27 cellular contexts compared by ENCODE assay signal in genomic region chr3:40037582-40037981, GRCh38.
"Had no signal": no experiment of that assay in that cellular context is flagged by ENCODE, and none has a peak within 500 bp of the region (broad histone marks: within the 10 kb centered on the region; RNA-seq: fewer than 3 reads in every experiment).

No MANE protein-coding gene starts in this region.

- H3K4me3 Mint-ChIP-seq: activated CD4-positive, alpha-beta memory T cell treated with anti-CD3 and anti-CD28 coated beads, Interleukin-2, amount 10 ng/mL, durations not matched to agents 7 days and 5 days; activated CD4-positive, alpha-beta T cell treated with anti-CD3 and anti-CD28 coated beads, Interleukin-2, amount 10 ng/mL, durations not matched to agents 7 days and 5 days; activated naive CD4-positive, alpha-beta T cell treated with anti-CD3 and anti-CD28 coated beads, Interleukin-2, amount 10 ng/mL, durations not matched to agents 7 days and 5 days; activated naive CD8-positive, alpha-beta T cell treated with anti-CD3 and anti-CD28 coated beads, Interleukin-2, amount 10 ng/mL, durations not matched to agents 7 days and 5 days; activated T-cell treated with anti-CD3 and anti-CD28 coated beads, Interleukin-2, amount 50 U/mL, for 24 hours; activated T-cell treated with anti-CD3 and anti-CD28 coated beads, Interleukin-2, amount 50 U/mL, for 72 hours; brain had no signal

- H3K27me3 Mint-ChIP-seq: activated CD4-positive, alpha-beta memory T cell treated with anti-CD3 and anti-CD28 coated beads, Interleukin-2, amount 10 ng/mL, durations not matched to agents 7 days and 5 days; activated naive CD4-positive, alpha-beta T cell treated with anti-CD3 and anti-CD28 coated beads, Interleukin-2, amount 10 ng/mL, durations not matched to agents 7 days and 5 days; activated naive CD8-positive, alpha-beta T cell treated with anti-CD3 and anti-CD28 coated beads, Interleukin-2, amount 10 ng/mL, durations not matched to agents 7 days and 5 days; activated T-cell treated with anti-CD3 and anti-CD28 coated beads, Interleukin-2, amount 50 U/mL, for 24 hours; brain had no signal

- H3K27ac Mint-ChIP-seq: activated CD4-positive, alpha-beta memory T cell treated with anti-CD3 and anti-CD28 coated beads, Interleukin-2, amount 10 ng/mL, durations not matched to agents 7 days and 5 days; activated CD4-positive, alpha-beta T cell treated with anti-CD3 and anti-CD28 coated beads, Interleukin-2, amount 10 ng/mL, durations not matched to agents 7 days and 5 days; activated naive CD4-positive, alpha-beta T cell treated with anti-CD3 and anti-CD28 coated beads, Interleukin-2, amount 10 ng/mL, durations not matched to agents 7 days and 5 days; activated naive CD4-positive, alpha-beta T cell treated with anti-CD3 and anti-CD28 coated beads, Interleukin-2, amount 50 U/mL, for 72 hours; activated naive CD8-positive, alpha-beta T cell treated with anti-CD3 and anti-CD28 coated beads, Interleukin-2, amount 10 ng/mL, durations not matched to agents 7 days and 5 days; activated T-cell treated with anti-CD3 and anti-CD28 coated beads, Interleukin-2, amount 50 U/mL, for 24 hours; activated T-cell treated with anti-CD3 and anti-CD28 coated beads, Interleukin-2, amount 50 U/mL, for 72 hours; brain had no signal

- H3K4me1 ChIP-seq: ascending aorta, breast epithelium, colonic mucosa, gastrocnemius medialis, heart right ventricle had no signal

- H3K4me3 ChIP-seq: ascending aorta, breast epithelium, cardiac muscle cell, colonic mucosa, gastrocnemius medialis, heart right ventricle had no signal

- H3K9me3 ChIP-seq: ascending aorta, breast epithelium, colonic mucosa, gastrocnemius medialis had no signal

- DNase-seq: activated CD4-positive, alpha-beta memory T cell treated with anti-CD3 and anti-CD28 coated beads, Interleukin-2, amount 10 ng/mL, durations not matched to agents 7 days and 5 days; activated CD4-positive, alpha-beta T cell treated with anti-CD3 and anti-CD28 coated beads for 1 hour; activated CD4-positive, alpha-beta T cell treated with anti-CD3 and anti-CD28 coated beads for 4 hours; activated CD4-positive, alpha-beta T cell treated with anti-CD3 and anti-CD28 coated beads, Interleukin-2, amount 10 ng/mL, durations not matched to agents 7 days and 5 days; activated CD4-positive, alpha-beta T cell treated with anti-CD3 and anti-CD28 coated beads, Interleukin-2, amount 50 U/mL, for 4 hours; activated CD8-positive, alpha-beta memory T cell treated with anti-CD3 and anti-CD28 coated beads, Interleukin-2, amount 50 U/mL, for 48 hours; activated gamma-delta T cell; activated naive CD4-positive, alpha-beta T cell; activated naive CD4-positive, alpha-beta T cell treated with anti-CD3 and anti-CD28 coated beads, Interleukin-2, amount 10 ng/mL, durations not matched to agents 7 days and 5 days; activated naive CD8-positive, alpha-beta T cell treated with anti-CD3 and anti-CD28 coated beads, Interleukin-2, amount 10 ng/mL, durations not matched to agents 7 days and 5 days; activated T-cell treated with anti-CD3 and anti-CD28 coated beads for 4 hours; activated T-cell treated with anti-CD3 and anti-CD28 coated beads, Interleukin-2, amount 50 U/mL, for 24 hours; activated T-cell treated with anti-CD3 and anti-CD28 coated beads, Interleukin-2, amount 50 U/mL, for 72 hours; central memory CD4-positive, alpha-beta T cell; cerebellar nuclear complex; colonic mucosa; effector CD8-positive, alpha-beta T cell; foreskin keratinocyte; gastrocnemius medialis; glutamatergic neuron; heart right ventricle; T-helper 2 cell had no signal

- H3K36me3 ChIP-seq: ascending aorta, breast epithelium, cardiac muscle cell, colonic mucosa, gastrocnemius medialis, heart right ventricle had no signal

- H3K36me3 Mint-ChIP-seq: activated naive CD4-positive, alpha-beta T cell treated with anti-CD3 and anti-CD28 coated beads, Interleukin-2, amount 10 ng/mL, durations not matched to agents 7 days and 5 days; activated naive CD4-positive, alpha-beta T cell treated with anti-CD3 and anti-CD28 coated beads, Interleukin-2, amount 50 U/mL, for 72 hours; activated naive CD8-positive, alpha-beta T cell treated with anti-CD3 and anti-CD28 coated beads, Interleukin-2, amount 10 ng/mL, durations not matched to agents 7 days and 5 days; brain had no signal

- H3K4me1 Mint-ChIP-seq: activated CD4-positive, alpha-beta memory T cell treated with anti-CD3 and anti-CD28 coated beads, Interleukin-2, amount 10 ng/mL, durations not matched to agents 7 days and 5 days; activated CD4-positive, alpha-beta T cell treated with anti-CD3 and anti-CD28 coated beads, Interleukin-2, amount 10 ng/mL, durations not matched to agents 7 days and 5 days; activated naive CD4-positive, alpha-beta T cell treated with anti-CD3 and anti-CD28 coated beads, Interleukin-2, amount 10 ng/mL, durations not matched to agents 7 days and 5 days; activated naive CD8-positive, alpha-beta T cell treated with anti-CD3 and anti-CD28 coated beads, Interleukin-2, amount 10 ng/mL, durations not matched to agents 7 days and 5 days; brain had no signal

- H3K27ac ChIP-seq: ascending aorta, breast epithelium, cardiac muscle cell, colonic mucosa, foreskin keratinocyte, gastrocnemius medialis, heart right ventricle had no signal

- H3K27me3 ChIP-seq: ascending aorta, breast epithelium, cardiac muscle cell, colonic mucosa, foreskin keratinocyte, gastrocnemius medialis, heart right ventricle had no signal

- H3K9me3 Mint-ChIP-seq: activated CD4-positive, alpha-beta memory T cell treated with anti-CD3 and anti-CD28 coated beads, Interleukin-2, amount 10 ng/mL, durations not matched to agents 7 days and 5 days; activated CD4-positive, alpha-beta T cell treated with anti-CD3 and anti-CD28 coated beads, Interleukin-2, amount 10 ng/mL, durations not matched to agents 7 days and 5 days; activated naive CD4-positive, alpha-beta T cell treated with anti-CD3 and anti-CD28 coated beads, Interleukin-2, amount 10 ng/mL, durations not matched to agents 7 days and 5 days; activated naive CD4-positive, alpha-beta T cell treated with anti-CD3 and anti-CD28 coated beads, Interleukin-2, amount 50 U/mL, for 72 hours; activated T-cell treated with anti-CD3 and anti-CD28 coated beads, Interleukin-2, amount 50 U/mL, for 72 hours had no signal
